In the genomic region with DNA sequence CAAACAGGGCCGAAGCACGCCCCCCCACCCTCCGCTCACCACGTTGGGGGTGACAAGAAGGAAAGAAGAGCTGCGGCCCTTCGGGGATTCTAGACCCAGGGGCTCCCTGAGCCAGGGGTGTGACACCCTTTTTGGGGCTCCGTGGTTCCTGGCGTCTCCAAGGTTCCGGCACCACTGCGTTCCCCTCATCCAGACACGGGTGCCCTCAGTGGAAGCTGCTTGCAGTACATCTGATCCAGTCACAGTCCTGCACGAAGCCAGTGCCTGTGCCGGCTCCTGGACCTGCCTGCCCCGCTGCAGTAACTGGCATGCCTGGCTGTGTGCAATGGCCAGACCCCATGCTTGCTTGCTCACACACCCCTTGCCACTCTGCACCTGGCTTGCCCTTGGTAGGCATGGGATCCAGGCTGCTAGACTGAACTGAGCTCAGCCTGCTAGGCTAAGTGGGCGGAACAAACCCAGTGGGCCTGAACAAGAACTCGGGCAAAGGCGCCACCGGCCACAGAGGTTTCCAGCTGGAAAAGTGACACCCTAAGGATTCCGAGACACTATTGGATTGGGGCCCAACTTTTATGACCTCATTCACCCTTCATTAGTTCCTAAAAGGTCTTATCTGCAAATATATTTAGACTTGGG, we compare ENCODE assay signal across 23 cellular contexts.
"Had no signal": no experiment of that assay in that cellular context is flagged by ENCODE, and none has a peak within 500 bp of the region (broad histone marks: within the 10 kb centered on the region; RNA-seq: fewer than 3 reads in every experiment).

No MANE protein-coding gene starts in this region.

- H3K27me3 ChIP-seq: esophagus muscularis mucosa, gastrocnemius medialis, hepatocyte, neural progenitor cell, pancreas, right lobe of liver, testis, tibial nerve had no signal

- DNase-seq: central memory CD4-positive, alpha-beta T cell; effector CD8-positive, alpha-beta T cell; gastrocnemius medialis; glutamatergic neuron; mesenchymal stem cell; midbrain; occipital lobe; right lobe of liver; stimulated activated CD4-positive, alpha-beta T cell treated with anti-CD3 and anti-CD28 coated beads, Interleukin-15, amount 100 ng/mL, for 24 hours; stimulated activated CD4-positive, alpha-beta T cell treated with anti-CD3 and anti-CD28 coated beads, Interleukin-1b, Interleukin-23, amount 100 ng/mL, for 48 hours; stimulated activated CD4-positive, alpha-beta T cell treated with anti-CD3 and anti-CD28 coated beads, Interleukin-4, amount 100 ng/mL, for 24 hours; stimulated activated naive B cell treated with anti-CD40 and anti-IgM and Interleukin-4, amounts not matched to agents 10 μg/mL and 1 μg/mL and 100 μg/mL, for 72 hours; stimulated activated naive CD8-positive, alpha-beta T cell treated with anti-CD3 and anti-CD28 coated beads, Interleukin-15, amount 100 ng/mL, for 72 hours; testis had no signal

- ATAC-seq: gastrocnemius medialis; natural killer cell treated with Interleukin-12 subunit alpha and Interleukin-12 subunit beta and Interleukin-15 and Interleukin-18, amount 100 ng/mL, for 72 hours; pancreas; stimulated activated naive B cell treated with anti-CD40 and anti-IgM and Interleukin-4, amounts not matched to agents 10 μg/mL and 1 μg/mL and 100 μg/mL, for 72 hours had no signal

- H3K36me3 ChIP-seq: esophagus muscularis mucosa, gastrocnemius medialis, neural progenitor cell, pancreas, prostate gland, right lobe of liver, tibial nerve had no signal

- H3K4me3 ChIP-seq: coronary artery, esophagus muscularis mucosa, gastrocnemius medialis, hepatocyte, lung, neural progenitor cell, pancreas, prostate gland, right lobe of liver, testis, tibial nerve had no signal

- H2AFZ ChIP-seq: hepatocyte, neural progenitor cell had no signal

- H3K4me2 ChIP-seq: hepatocyte, neural progenitor cell had no signal

- H3K4me1 ChIP-seq: esophagus muscularis mucosa, gastrocnemius medialis, neural progenitor cell, pancreas, prostate gland, right lobe of liver, testis, tibial nerve had no signal

- H3K9me3 ChIP-seq: esophagus muscularis mucosa, gastrocnemius medialis, pancreas, right lobe of liver, testis, tibial nerve had no signal

- H3K27ac ChIP-seq: coronary artery, esophagus muscularis mucosa, gastrocnemius medialis, hepatocyte, neural progenitor cell, pancreas, prostate gland, right lobe of liver, testis, tibial nerve had no signal

- H3K9ac ChIP-seq: neural progenitor cell had no signal
